18 cellular contexts compared by ENCODE assay signal in genomic region chr1:158813159-158813558, GRCh38. TPM values are rescaled to one million over a fixed set of nuclear protein-coding genes. Genes with fewer than 3 reads are reported as not detected.
"Had no signal": no experiment of that assay in that cellular context is flagged by ENCODE, and none has a peak within 500 bp of the region (broad histone marks: within the 10 kb centered on the region; RNA-seq: fewer than 3 reads in every experiment).

No MANE protein-coding gene starts in this region.

- H3K4me3 Mint-ChIP-seq: memory B cell, nephron progenitor cell had no signal

- DNase-seq: activated CD4-positive, CD25-positive, alpha-beta regulatory T cell; activated naive CD4-positive, alpha-beta T cell treated with anti-CD3 and anti-CD28 coated beads, Interleukin-2, amount 50 U/mL, for 16 hours; activated T-cell treated with anti-CD3 and anti-CD28 coated beads, Interleukin-2, amount 50 U/mL, for 1 hour; caudate nucleus; effector CD8-positive, alpha-beta T cell; left ventricle myocardium inferior; nephron progenitor cell; psoas muscle; stimulated activated CD4-positive, alpha-beta T cell treated with anti-CD3 and anti-CD28 coated beads, Interleukin-12 subunit alpha, Interleukin-12 subunit beta, amount 100 ng/mL, for 4 hours; stimulated activated CD4-positive, alpha-beta T cell treated with anti-CD3 and anti-CD28 coated beads, Interleukin-2, amount 100 ng/mL, for 48 hours; stimulated activated naive CD4-positive, alpha-beta T cell treated with Interleukin-2 at 50 U/mL for 16 hours; upper lobe of left lung had no signal

- H3K9me3 ChIP-seq: left ventricle myocardium inferior, psoas muscle, suprapubic skin, upper lobe of left lung had no signal

- H3K4me3 ChIP-seq: coronary artery, left ventricle myocardium inferior, psoas muscle, suprapubic skin, upper lobe of left lung had no signal

- H3K27ac Mint-ChIP-seq: memory B cell, nephron progenitor cell had no signal

- H3K36me3 ChIP-seq: left ventricle myocardium inferior, suprapubic skin, upper lobe of left lung had no signal

- H3K4me1 ChIP-seq: left ventricle myocardium inferior, psoas muscle, suprapubic skin had no signal

- H3K27ac ChIP-seq: coronary artery, left ventricle myocardium inferior, psoas muscle, suprapubic skin had no signal

- H3K27me3 ChIP-seq: suprapubic skin, upper lobe of left lung had no signal

- ATAC-seq: psoas muscle, sciatic nerve had no signal

- H3K9me3 Mint-ChIP-seq: memory B cell, nephron progenitor cell had no signal

RNA-seq across cellular contexts. Expression of gene MNDA, which starts 18.0 kb away (rescaled TPM):
- polyA plus RNA-seq: keratinocyte had no signal

RNA-seq across cellular contexts. Expression of gene OR6N2, which starts 32.2 kb away (rescaled TPM):
- total RNA-seq: left ventricle myocardium inferior, osteoblast, psoas muscle, sciatic nerve, suprapubic skin had no signal
- polyA plus RNA-seq: keratinocyte, psoas muscle had no signal

RNA-seq across cellular contexts. Expression of gene OR6N1, which starts 41.2 kb away (rescaled TPM):
- total RNA-seq: left ventricle myocardium inferior, osteoblast, psoas muscle, sciatic nerve, suprapubic skin had no signal
- polyA plus RNA-seq: keratinocyte, psoas muscle had no signal

RNA-seq across cellular contexts. Expression of gene OR6K6, which starts 58.6 kb away (rescaled TPM):
- total RNA-seq: left ventricle myocardium inferior, osteoblast, psoas muscle, sciatic nerve, suprapubic skin, upper lobe of left lung had no signal
- polyA plus RNA-seq: keratinocyte, psoas muscle had no signal
